Comparison of ENCODE assay signal across 8 cellular contexts in genomic region chr5:65924366-65925093, GRCh38. TPM values are rescaled to one million over a fixed set of nuclear protein-coding genes. Genes with fewer than 3 reads are reported as not detected.
DNase-seq lines count a peak whose midpoint lies in the region; ATAC-seq and TF ChIP-seq lines count a peak whose summit lies in the region.

No MANE protein-coding gene starts in this region.

- intact Hi-C loops in body of pancreas (cut with DNase I) (no loop called here), right lobe of liver (cut with DNase I) (no loop called here), tibial artery (cut with DNase I; ENCODE audit: low total_unique reads) (loop anchor here (10.0 kb wide), 2 partner anchors 200 to 300 kb away; partner anchors contain the start of genes NLN, SGTB, SHLD3 and TRAPPC13)

- no peaks in the 10 kb centered on the region for H3K9me3 ChIP-seq in body of pancreas
- H3K9me3 ChIP-seq in right lobe of liver, result no peaks in the 10 kb centered on the region
- H3K9me3 ChIP-seq in tibial artery, result no peaks in the 10 kb centered on the region

- no peak for ATAC-seq in activated CD8-positive, alpha-beta memory T cell treated with anti-CD3 and anti-CD28 coated beads, Interleukin-2, amount 10 ng/mL, durations not matched to agents 7 days and 5 days
- no peak for ATAC-seq in body of pancreas
- peak in 2 of 4 donors; percentile 2 to 10 for ATAC-seq in right lobe of liver
- ATAC-seq in GM18861 (IDR thresholded peaks at IDR 0.05; ENCODE audit: unreplicated experiment), result no peak

- H3K36me3 ChIP-seq in body of pancreas (replicated peaks in 1 of 2; ENCODE audit: insufficient read depth in 1 of 2, low read depth in 2 of 2), result no peaks in the 10 kb centered on the region
- no peaks in the 10 kb centered on the region for H3K36me3 ChIP-seq in right lobe of liver
- H3K36me3 ChIP-seq in tibial artery, result no peaks in the 10 kb centered on the region

- CTCF ChIA-PET in activated CD8-positive, alpha-beta memory T cell treated with anti-CD3 and anti-CD28 coated beads, Interleukin-2, amount 10 ng/mL, durations not matched to agents 7 days and 5 days (lab: Charles Lee), result interaction anchor here (0.6 to 1.0 kb wide), 3 partner anchors 219 to 435 kb away, joined by 3 read pairs; partner anchors contain the start of gene SREK1

- H3K27me3 ChIP-seq in body of pancreas, result no peaks in the 10 kb centered on the region
- H3K27me3 ChIP-seq in right lobe of liver, result no peaks in the 10 kb centered on the region
- no peaks in the 10 kb centered on the region for H3K27me3 ChIP-seq in tibial artery

- DNase-seq in activated CD8-positive, alpha-beta memory T cell treated with anti-CD3 and anti-CD28 coated beads, Interleukin-2, amount 10 ng/mL, durations not matched to agents 7 days and 5 days, result no peak
- DNase-seq in activated CD8-positive, alpha-beta memory T cell treated with anti-CD3 and anti-CD28 coated beads for 24 hours, result no peak
- peak; percentile 31 for DNase-seq in NCI-H1092 (lab: John Stamatoyannopoulos, UW)
- no peak for DNase-seq in body of pancreas
- no peak for DNase-seq in right lobe of liver
- no peak for DNase-seq in tibial artery
- DNase-seq in activated CD4-positive, alpha-beta T cell treated with anti-CD3 and anti-CD28 coated beads for 1 hour, result no peak

- peaks cover 11% of the 10 kb centered on the region for H3K4me1 Mint-ChIP-seq in activated CD8-positive, alpha-beta memory T cell treated with anti-CD3 and anti-CD28 coated beads, Interleukin-2, amount 10 ng/mL, durations not matched to agents 7 days and 5 days

- peak overlapping the region; percentile 84 for H3K27ac Mint-ChIP-seq in activated CD8-positive, alpha-beta memory T cell treated with anti-CD3 and anti-CD28 coated beads, Interleukin-2, amount 10 ng/mL, durations not matched to agents 7 days and 5 days

- H3K4me3 Mint-ChIP-seq in activated CD8-positive, alpha-beta memory T cell treated with anti-CD3 and anti-CD28 coated beads, Interleukin-2, amount 10 ng/mL, durations not matched to agents 7 days and 5 days, result peak overlapping the region; percentile 73

- peak overlapping the region; percentile 52 to 55 for H3K4me3 ChIP-seq in body of pancreas
- peak overlapping the region; percentile 67 to 84 (median 83) for H3K4me3 ChIP-seq in right lobe of liver
- peak overlapping the region; percentile 96 to 97 for H3K4me3 ChIP-seq in tibial artery

- 1 to 2% methylated on average over 20 to 22 of the region's 22 CpGs for WGBS in body of pancreas, 2 donors
- 3% methylated on average over 8 of the region's 22 CpGs for WGBS in right lobe of liver (ENCODE audit: insufficient coverage, low coverage, low lambda C conversion rate, missing lambda C conversion rate)

- peaks cover 13% of the 10 kb centered on the region for H3K27me3 Mint-ChIP-seq in activated CD8-positive, alpha-beta memory T cell treated with anti-CD3 and anti-CD28 coated beads, Interleukin-2, amount 10 ng/mL, durations not matched to agents 7 days and 5 days

- H3K27ac ChIP-seq in body of pancreas (peak overlapping the region; percentile 96 to 100 (median 99)), right lobe of liver (peak overlapping the region; percentile 84 to 99 (median 85)), tibial artery (peak overlapping the region; percentile 100)

- TF ChIP-seq CTCF in body of pancreas (IDR thresholded peaks at IDR 0.05), result no peak
- TF ChIP-seq CTCF in right lobe of liver (IDR thresholded peaks at IDR 0.05), result no peak
- no peak for TF ChIP-seq CTCF in tibial artery (IDR thresholded peaks at IDR 0.05)

- H3K4me1 ChIP-seq in body of pancreas, result peaks cover 19% of the 10 kb centered on the region
- peaks cover 0 to 18% (median 3%) of the 10 kb centered on the region in 4 donors for H3K4me1 ChIP-seq in right lobe of liver
- peaks cover 0 to 15% (median 3%) of the 10 kb centered on the region in 4 donors for H3K4me1 ChIP-seq in tibial artery

- no peaks in the 10 kb centered on the region for H3K9me3 Mint-ChIP-seq in activated CD8-positive, alpha-beta memory T cell treated with anti-CD3 and anti-CD28 coated beads, Interleukin-2, amount 10 ng/mL, durations not matched to agents 7 days and 5 days (ENCODE audit: low read depth)

- peaks cover 1% of the 10 kb centered on the region for H3K36me3 Mint-ChIP-seq in activated CD8-positive, alpha-beta memory T cell treated with anti-CD3 and anti-CD28 coated beads, Interleukin-2, amount 10 ng/mL, durations not matched to agents 7 days and 5 days

- TF ChIP-seq POLR2A in body of pancreas (IDR thresholded peaks at IDR 0.05) (peak in 2 of 3 donors; percentile 40 to 65), right lobe of liver (IDR thresholded peaks at IDR 0.05) (no peak)

RNA-seq across cellular contexts. Expression of gene ERBIN, which starts 1.8 kb away (rescaled TPM):
- 10 to 100 TPM; 40.8 to 40.9 TPM for total RNA-seq in activated CD8-positive, alpha-beta memory T cell treated with anti-CD3 and anti-CD28 coated beads, Interleukin-2, amount 10 ng/mL, durations not matched to agents 7 days and 5 days
- total RNA-seq in body of pancreas (10 to 100 TPM; 17.8 to 52.7 TPM), right lobe of liver (10 to 100 TPM; 31.0 to 45.3 (median 32.8) TPM)
